Comparison of ENCODE assay signal across 9 cellular contexts in genomic region chr5:95823241-95823737, GRCh38. TPM values are rescaled to one million over a fixed set of nuclear protein-coding genes. Genes with fewer than 3 reads are reported as not detected.
A peak's percentile ranks its signal among the peaks of the same experiment; 100 is the strongest.
DNase-seq lines count a peak whose midpoint lies in the region; ATAC-seq and TF ChIP-seq lines count a peak whose summit lies in the region.
"Had no signal": no experiment of that assay in that cellular context is flagged by ENCODE, and none has a peak within 500 bp of the region (broad histone marks: within the 10 kb centered on the region; RNA-seq: fewer than 3 reads in every experiment).

No MANE protein-coding gene starts in this region.

- H3K4me1 ChIP-seq in right lobe of liver (peaks cover 0 to 55% (median 21%) of the 10 kb centered on the region in 4 donors), tibial artery (peaks cover 3 to 55% (median 27%) of the 10 kb centered on the region in 4 donors)

- POLR2A ChIA-PET in activated CD4-positive, alpha-beta T cell treated with anti-CD3 and anti-CD28 coated beads, Interleukin-2, amount 10 ng/mL, durations not matched to agents 7 days and 5 days (lab: Charles Lee), result no interaction called here

- H3K4me1 Mint-ChIP-seq in activated CD4-positive, alpha-beta T cell treated with anti-CD3 and anti-CD28 coated beads, Interleukin-2, amount 10 ng/mL, durations not matched to agents 7 days and 5 days, result peaks cover 66% of the 10 kb centered on the region

- no peaks in the 10 kb centered on the region for H3K27me3 Mint-ChIP-seq in activated CD4-positive, alpha-beta T cell treated with anti-CD3 and anti-CD28 coated beads, Interleukin-2, amount 10 ng/mL, durations not matched to agents 7 days and 5 days

- peak overlapping the region; percentile 91 for H3K4me3 Mint-ChIP-seq in activated CD4-positive, alpha-beta T cell treated with anti-CD3 and anti-CD28 coated beads, Interleukin-2, amount 10 ng/mL, durations not matched to agents 7 days and 5 days

- no peaks in the 10 kb centered on the region for H3K36me3 ChIP-seq in right lobe of liver
- no peaks in the 10 kb centered on the region for H3K36me3 ChIP-seq in tibial artery

- 40% methylated on average over 7 of the region's 7 CpGs for WGBS in right lobe of liver (ENCODE audit: insufficient coverage, low coverage, low lambda C conversion rate, missing lambda C conversion rate)

- H3K27ac Mint-ChIP-seq in activated CD4-positive, alpha-beta T cell treated with anti-CD3 and anti-CD28 coated beads, Interleukin-2, amount 10 ng/mL, durations not matched to agents 7 days and 5 days, result peak overlapping the region; percentile 93
- peak overlapping the region; percentile 86 to 96 for H3K27ac Mint-ChIP-seq in activated naive CD4-positive, alpha-beta T cell treated with anti-CD3 and anti-CD28 coated beads, Interleukin-2, amount 50 U/mL, for 72 hours

- TF ChIP-seq CTCF in right lobe of liver (IDR thresholded peaks at IDR 0.05), result no peak
- TF ChIP-seq CTCF in tibial artery (IDR thresholded peaks at IDR 0.05), result no peak

- H3K27me3 ChIP-seq in right lobe of liver, result no peaks in the 10 kb centered on the region
- H3K27me3 ChIP-seq in tibial artery, result no peaks in the 10 kb centered on the region

- no peak for ATAC-seq in activated naive CD4-positive, alpha-beta T cell treated with anti-CD3 and anti-CD28 coated beads, Interleukin-2, amount 50 U/mL, for 72 hours
- no peak for ATAC-seq in right lobe of liver
- no peak for ATAC-seq in GM19463 (IDR thresholded peaks at IDR 0.05; ENCODE audit: unreplicated experiment)

- H3K4me3 ChIP-seq in right lobe of liver, result peak overlapping the region in 2 of 3 donors; percentile 72 to 79
- peak overlapping the region; percentile 68 to 77 for H3K4me3 ChIP-seq in tibial artery

- H3K36me3 Mint-ChIP-seq in activated CD4-positive, alpha-beta T cell treated with anti-CD3 and anti-CD28 coated beads, Interleukin-2, amount 10 ng/mL, durations not matched to agents 7 days and 5 days (ENCODE audit: low read depth), result peaks cover 14% of the 10 kb centered on the region
- peaks cover 5 to 15% of the 10 kb centered on the region in 2 donors for H3K36me3 Mint-ChIP-seq in activated naive CD4-positive, alpha-beta T cell treated with anti-CD3 and anti-CD28 coated beads, Interleukin-2, amount 50 U/mL, for 72 hours

- no peaks in the 10 kb centered on the region for H3K9me3 ChIP-seq in right lobe of liver
- no peaks in the 10 kb centered on the region for H3K9me3 ChIP-seq in tibial artery

- CTCF ChIA-PET in activated CD4-positive, alpha-beta T cell treated with anti-CD3 and anti-CD28 coated beads, Interleukin-2, amount 10 ng/mL, durations not matched to agents 7 days and 5 days (lab: Charles Lee), result interaction anchor here (0.5 to 4.3 kb wide), 8 partner anchors 9 to 503 kb away, joined by 3 to 32 read pairs (median 8); no protein-coding TSS in a partner anchor

- H3K9me3 Mint-ChIP-seq in activated CD4-positive, alpha-beta T cell treated with anti-CD3 and anti-CD28 coated beads, Interleukin-2, amount 10 ng/mL, durations not matched to agents 7 days and 5 days, result no peaks in the 10 kb centered on the region
- H3K9me3 Mint-ChIP-seq in activated naive CD4-positive, alpha-beta T cell treated with anti-CD3 and anti-CD28 coated beads, Interleukin-2, amount 50 U/mL, for 72 hours, result no peaks in the 10 kb centered on the region

- no peak for DNase-seq in activated CD4-positive, alpha-beta T cell treated with anti-CD3 and anti-CD28 coated beads, Interleukin-2, amount 10 ng/mL, durations not matched to agents 7 days and 5 days
- DNase-seq in activated CD4-positive, alpha-beta T cell treated with anti-CD3 and anti-CD28 coated beads, Interleukin-2, amount 50 U/mL, for 4 hours, result no peak
- no peak for DNase-seq in activated naive CD4-positive, alpha-beta T cell treated with anti-CD3 and anti-CD28 coated beads, Interleukin-2, amount 50 U/mL, for 72 hours (ENCODE audit: low spot score in 2 of 2)
- DNase-seq in right lobe of liver, result no peak
- no peak for DNase-seq in tibial artery
- DNase-seq in stimulated activated CD8-positive, alpha-beta memory T cell treated with anti-CD3 and anti-CD28 coated beads, Interleukin-4, amount 100 ng/mL, for 48 hours, result no peak
- no peak for DNase-seq in NCI-H2029 treated with DMSO at 0.1 percent for 48 hours (lab: John Stamatoyannopoulos, UW)
- DNase-seq: NCI-H1092 had no signal

- H3K27ac ChIP-seq in right lobe of liver (peak overlapping the region; percentile 80 to 87 (median 81)), tibial artery (peak overlapping the region; percentile 77 to 87)

- TF ChIP-seq POLR2A in right lobe of liver (IDR thresholded peaks at IDR 0.05), result no peak

- intact Hi-C loops in right lobe of liver (cut with DNase I) (no loop called here), tibial artery (cut with DNase I; ENCODE audit: low total_unique reads) (no loop called here)

RNA-seq across cellular contexts. Expression of gene GLRX, which starts 0.8 kb away (rescaled TPM):
- total RNA-seq in activated CD4-positive, alpha-beta T cell treated with anti-CD3 and anti-CD28 coated beads, Interleukin-2, amount 10 ng/mL, durations not matched to agents 7 days and 5 days, result 10 to 100 TPM; 60.2 to 61.1 TPM
- total RNA-seq in activated naive CD4-positive, alpha-beta T cell treated with anti-CD3 and anti-CD28 coated beads, Interleukin-2, amount 50 U/mL, for 72 hours, result 10 to 100 TPM; 28.4 to 48.4 TPM
- 100 to 1,000 TPM in 3 of 6 experiments, 10 to 100 TPM in 3; 40.2 to 228 (median 82.8) TPM for total RNA-seq in right lobe of liver
